ENCODE assay signal across 14 cellular contexts in genomic region chr4:2789801-2790582, GRCh38. TPM values are rescaled to one million over a fixed set of nuclear protein-coding genes. Genes with fewer than 3 reads are reported as not detected.
A peak's percentile ranks its signal among the peaks of the same experiment; 100 is the strongest.
DNase-seq lines count a peak whose midpoint lies in the region; ATAC-seq and TF ChIP-seq lines count a peak whose summit lies in the region.
"Had no signal": no experiment of that assay in that cellular context is flagged by ENCODE, and none has a peak within 500 bp of the region (broad histone marks: within the 10 kb centered on the region; RNA-seq: fewer than 3 reads in every experiment).

No MANE protein-coding gene starts in this region.

- H3K79me2 ChIP-seq in OCI-LY1 (ENCODE audit: insufficient read depth, low read length) = no peaks in the 10 kb centered on the region

- ATAC-seq in left ventricle myocardium superior = no peak
- ATAC-seq in stimulated activated effector memory CD8-positive, alpha-beta T cell treated with anti-CD3 and anti-CD28 coated beads, Interleukin-12 subunit alpha, Interleukin-12 subunit beta, amount 100 ng/mL, for 72 hours = no peak
- ATAC-seq: PC-3 had no signal

- intact Hi-C loops in activated CD4-positive, alpha-beta T cell treated with anti-CD3 and anti-CD28 coated beads, Interleukin-2, amount 10 ng/mL, durations not matched to agents 24 days and 14 days (cut with micrococcal nuclease) = no loop called here
- intact Hi-C loops in left ventricle myocardium superior (cut with micrococcal nuclease) = no loop called here

- no peak overlapping the region for H3K27ac ChIP-seq in OCI-LY1 (ENCODE audit: low read depth, low read length, poor library complexity, severe bottlenecking)
- H3K27ac ChIP-seq: cardiac muscle cell had no signal

- peaks cover 31% of the 10 kb centered on the region for H3K4me1 ChIP-seq in OCI-LY1 (ENCODE audit: insufficient read depth, low read length, severe bottlenecking)

- no peak overlapping the region for H3K27ac Mint-ChIP-seq in activated CD4-positive, alpha-beta T cell treated with anti-CD3 and anti-CD28 coated beads, Interleukin-2, amount 10 ng/mL, durations not matched to agents 24 days and 14 days
- H3K27ac Mint-ChIP-seq in stimulated activated effector memory CD8-positive, alpha-beta T cell treated with anti-CD3 and anti-CD28 coated beads, Interleukin-12 subunit alpha, Interleukin-12 subunit beta, amount 100 ng/mL, for 72 hours = peak overlapping the region; percentile 97

- no peak overlapping the region for H3K4me3 ChIP-seq in OCI-LY1 (ENCODE audit: low read depth, low read length, poor library complexity, severe bottlenecking)
- H3K4me3 ChIP-seq: cardiac muscle cell had no signal

- no peaks in the 10 kb centered on the region for H3K9me3 Mint-ChIP-seq in activated CD4-positive, alpha-beta T cell treated with anti-CD3 and anti-CD28 coated beads, Interleukin-2, amount 10 ng/mL, durations not matched to agents 24 days and 14 days
- no peaks in the 10 kb centered on the region for H3K9me3 Mint-ChIP-seq in stimulated activated effector memory CD8-positive, alpha-beta T cell treated with anti-CD3 and anti-CD28 coated beads, Interleukin-12 subunit alpha, Interleukin-12 subunit beta, amount 100 ng/mL, for 72 hours
- H3K9me3 Mint-ChIP-seq: T-helper 1 cell treated with Interleukin-12 subunit alpha and Interleukin-12 subunit beta and Interleukin-4 antibody, amounts not matched to agents 30 μg/mL and 1 μg/mL, for 36 hours had no signal

- H3K4me2 ChIP-seq in OCI-LY1 (ENCODE audit: low read length) = no peak overlapping the region

- no peaks in the 10 kb centered on the region for H3K27me3 Mint-ChIP-seq in activated CD4-positive, alpha-beta T cell treated with anti-CD3 and anti-CD28 coated beads, Interleukin-2, amount 10 ng/mL, durations not matched to agents 24 days and 14 days

- peak; percentile 18; the same call in 1 of the 2 replicates for TF ChIP-seq CTCF in OCI-LY1 (IDR thresholded peaks at IDR 0.05; ENCODE audit: low read length)

- peak overlapping the region; percentile 9 for H3K4me3 Mint-ChIP-seq in activated CD4-positive, alpha-beta T cell treated with anti-CD3 and anti-CD28 coated beads, Interleukin-2, amount 10 ng/mL, durations not matched to agents 24 days and 14 days
- H3K4me3 Mint-ChIP-seq in stimulated activated effector memory CD8-positive, alpha-beta T cell treated with anti-CD3 and anti-CD28 coated beads, Interleukin-12 subunit alpha, Interleukin-12 subunit beta, amount 100 ng/mL, for 72 hours = no peak overlapping the region
- H3K4me3 Mint-ChIP-seq: T-helper 1 cell treated with Interleukin-12 subunit alpha and Interleukin-12 subunit beta and Interleukin-4 antibody, amounts not matched to agents 30 μg/mL and 1 μg/mL, for 36 hours had no signal

- peaks cover 41% of the 10 kb centered on the region for H3K4me1 Mint-ChIP-seq in activated CD4-positive, alpha-beta T cell treated with anti-CD3 and anti-CD28 coated beads, Interleukin-2, amount 10 ng/mL, durations not matched to agents 24 days and 14 days
- peaks cover 68% of the 10 kb centered on the region for H3K4me1 Mint-ChIP-seq in stimulated activated effector memory CD8-positive, alpha-beta T cell treated with anti-CD3 and anti-CD28 coated beads, Interleukin-12 subunit alpha, Interleukin-12 subunit beta, amount 100 ng/mL, for 72 hours

- peaks cover 6% of the 10 kb centered on the region for H3K36me3 Mint-ChIP-seq in activated CD4-positive, alpha-beta T cell treated with anti-CD3 and anti-CD28 coated beads, Interleukin-2, amount 10 ng/mL, durations not matched to agents 24 days and 14 days (ENCODE audit: low read depth)
- H3K36me3 Mint-ChIP-seq in stimulated activated effector memory CD8-positive, alpha-beta T cell treated with anti-CD3 and anti-CD28 coated beads, Interleukin-12 subunit alpha, Interleukin-12 subunit beta, amount 100 ng/mL, for 72 hours = peaks cover 13% of the 10 kb centered on the region

- H3K9me2 ChIP-seq in OCI-LY1 (ENCODE audit: low read depth, low read length) = no peaks in the 10 kb centered on the region

- H2AFZ ChIP-seq in OCI-LY1 (ENCODE audit: low read length) = no peak overlapping the region

- no peak for DNase-seq in activated CD4-positive, alpha-beta T cell treated with anti-CD3 and anti-CD28 coated beads, Interleukin-2, amount 10 ng/mL, durations not matched to agents 24 days and 14 days
- DNase-seq in activated CD4-positive, alpha-beta T cell treated with anti-CD3 and anti-CD28 coated beads, Interleukin-2, amount 50 U/mL, for 4 hours = no peak
- peak; percentile 20 for DNase-seq in left ventricle myocardium superior
- peak in 1 of 2 donors; percentile 2 for DNase-seq in stimulated activated effector memory CD8-positive, alpha-beta T cell treated with anti-CD3 and anti-CD28 coated beads, Interleukin-12 subunit alpha, Interleukin-12 subunit beta, amount 100 ng/mL, for 72 hours (ENCODE audit: low spot score in 2 of 2)
- no peak for DNase-seq in C1 segment of cervical spinal cord (lab: John Stamatoyannopoulos, UW)
- no peak for DNase-seq in stimulated activated CD4-positive, alpha-beta T cell treated with anti-CD3 and anti-CD28 coated beads, Interleukin-4, amount 100 ng/mL, for 4 hours
- DNase-seq in OCI-M2 (lab: John Stamatoyannopoulos, UW; ENCODE audit: unreplicated experiment) = no peak
- DNase-seq: ACHN; activated naive CD4-positive, alpha-beta T cell treated with Interleukin-2 at 50 U/mL for 16 hours; DMS79 treated with DMSO at 0.1 percent for 48 hours; PC-3 had no signal

- no peaks in the 10 kb centered on the region for H3K36me3 ChIP-seq in OCI-LY1 (ENCODE audit: insufficient read depth, low read length)
- H3K36me3 ChIP-seq: cardiac muscle cell had no signal

- H4K20me1 ChIP-seq in OCI-LY1 (ENCODE audit: insufficient read depth, low read length) = no peaks in the 10 kb centered on the region

- no peaks in the 10 kb centered on the region for H3F3A ChIP-seq in OCI-LY1 (ENCODE audit: insufficient read depth, low read length)

- H3K9me3 ChIP-seq in OCI-LY1 (ENCODE audit: low read length) = no peaks in the 10 kb centered on the region

- no peak overlapping the region for H3K9ac ChIP-seq in OCI-LY1 (ENCODE audit: low read length)

- no peaks in the 10 kb centered on the region for H3K27me3 ChIP-seq in OCI-LY1 (ENCODE audit: insufficient read depth, low read length)
- H3K27me3 ChIP-seq: cardiac muscle cell had no signal

RNA-seq across cellular contexts. Expression of gene SH3BP2, which starts 2.9 kb away (rescaled TPM):
- 83.9 and 88.5 TPM in 2 replicates for total RNA-seq in activated CD4-positive, alpha-beta T cell treated with anti-CD3 and anti-CD28 coated beads, Interleukin-2, amount 10 ng/mL, durations not matched to agents 24 days and 14 days
- total RNA-seq in left ventricle myocardium superior = 25.6 TPM

RNA-seq across cellular contexts. Expression of gene TNIP2, which starts 33.9 kb away (rescaled TPM):
- 98.7 and 99.6 TPM in 2 replicates for total RNA-seq in activated CD4-positive, alpha-beta T cell treated with anti-CD3 and anti-CD28 coated beads, Interleukin-2, amount 10 ng/mL, durations not matched to agents 24 days and 14 days
- 24.0 TPM for total RNA-seq in left ventricle myocardium superior

RNA-seq across cellular contexts. Expression of gene ADD1, which starts 53.7 kb away (rescaled TPM):
- total RNA-seq in activated CD4-positive, alpha-beta T cell treated with anti-CD3 and anti-CD28 coated beads, Interleukin-2, amount 10 ng/mL, durations not matched to agents 24 days and 14 days = 187 and 198 TPM in 2 replicates
- 228 TPM for total RNA-seq in left ventricle myocardium superior
